In genomic region chr1:111139956-111140679, GRCh38 we compare ENCODE assay signal across 8 cellular contexts. TPM values are rescaled to one million over a fixed set of nuclear protein-coding genes. Genes with fewer than 3 reads are reported as not detected.
A peak's percentile ranks its signal among the peaks of the same experiment; 100 is the strongest.
DNase-seq lines count a peak whose midpoint lies in the region; ATAC-seq, FAIRE-seq and TF ChIP-seq lines count a peak whose summit lies in the region.

CEPT1 (plus strand) TSS chr1:111140223; CDS start chr1:111147715, 7,492 bp downstream.
DRAM2 (minus strand) TSS chr1:111140093; CDS start chr1:111131554, 8,539 bp downstream.

- H3K27me3 ChIP-seq in adipocyte (replicated peaks; ENCODE audit: control insufficient read depth, insufficient read depth, low read length), result no peaks in the 10 kb centered on the region
- no peaks in the 10 kb centered on the region for H3K27me3 ChIP-seq in heart left ventricle
- no peaks in the 10 kb centered on the region for H3K27me3 ChIP-seq in trophoblast cell (ENCODE audit: insufficient read depth, low read length)
- no peaks in the 10 kb centered on the region for H3K27me3 ChIP-seq in tibial nerve

- H2AFZ ChIP-seq in trophoblast cell (ENCODE audit: insufficient read depth, low read length, poor library complexity), result peak within 1 kb of the TSS; percentile 75

- H2BK12ac ChIP-seq in trophoblast cell (ENCODE audit: low read length), result no peak within 1 kb of the TSS

- H3K4ac ChIP-seq in trophoblast cell (ENCODE audit: low read depth, low read length), result peak within 1 kb of the TSS; percentile 87

- peak within 1 kb of the TSS; percentile 95 for H2BK120ac ChIP-seq in trophoblast cell (ENCODE audit: insufficient read depth, low read length, poor library complexity)

- peak in 1 of 12 donors; percentile 11 for TF ChIP-seq CTCF in heart left ventricle (IDR thresholded peaks at IDR 0.05)
- TF ChIP-seq CTCF in tibial nerve (IDR thresholded peaks at IDR 0.05), result no peak

- TF ChIP-seq EP300 in tibial nerve (IDR thresholded peaks at IDR 0.05), result peak in 1 of 2 donors; percentile 86

- peak within 1 kb of the TSS; percentile 96 for H3K18ac ChIP-seq in trophoblast cell (ENCODE audit: low read length)

- TF ChIP-seq POLR2A in GM12891 (IDR thresholded peaks at IDR 0.05; ENCODE audit: low read depth, low read length), result peak; percentile 82
- no peak for TF ChIP-seq POLR2A in heart left ventricle (IDR thresholded peaks at IDR 0.05)
- TF ChIP-seq POLR2A in tibial nerve (IDR thresholded peaks at IDR 0.05), result peak in 1 of 2 donors; percentile 63

- peak; percentile 78 for DNase-seq in GM12891 (ENCODE audit: insufficient read length, low spot score)
- DNase-seq in NCI-H1417 treated with DMSO at 0.1 percent for 48 hours (lab: John Stamatoyannopoulos, UW), result peak; percentile 55
- DNase-seq in T follicular helper cell (ENCODE audit: low read depth), result peak; percentile 89
- DNase-seq in adipocyte (ENCODE audit: low read depth), result peak; percentile 98
- DNase-seq in heart left ventricle, result peak; percentile 94 to 99 (median 98)
- peak; percentile 97 to 98 for DNase-seq in trophoblast cell
- DNase-seq in tibial nerve (ENCODE audit: low spot score in 2 of 2), result peak; percentile 91 to 99

- peak within 1 kb of the TSS; percentile 98 for H3K9ac ChIP-seq in adipocyte (ENCODE audit: low read length)
- H3K9ac ChIP-seq in trophoblast cell (ENCODE audit: low read length), result peak within 1 kb of the TSS; percentile 100

- H4K8ac ChIP-seq in trophoblast cell (ENCODE audit: low read depth, low read length), result peak within 1 kb of the TSS; percentile 92

- peak within 1 kb of the TSS; percentile 22 for H2AK5ac ChIP-seq in trophoblast cell (ENCODE audit: low read length)

- H3K4me2 ChIP-seq in trophoblast cell (ENCODE audit: low read length), result peak within 1 kb of the TSS; percentile 100

- H3K4me1 ChIP-seq in adipocyte (ENCODE audit: control insufficient read depth, insufficient read depth, low read length) (peaks cover 43% of the 10 kb centered on the region), heart left ventricle (peaks cover 0 to 56% (median 29%) of the 10 kb centered on the region in 12 donors), trophoblast cell (ENCODE audit: control insufficient read depth in 1 of 2, insufficient read depth in 2 of 2, low read length in 2 of 2) (peaks cover 0 to 1% of the 10 kb centered on the region in 2 experiments), tibial nerve (peaks cover 0 to 55% (median 15%) of the 10 kb centered on the region in 4 donors)

- peak within 1 kb of the TSS; percentile 86 for H3K23ac ChIP-seq in trophoblast cell (ENCODE audit: low read length)

- H3K27ac ChIP-seq in heart left ventricle, result peak within 1 kb of the TSS; percentile 87 to 97 (median 95)
- peak within 1 kb of the TSS; percentile 99 for H3K27ac ChIP-seq in trophoblast cell (ENCODE audit: low read depth, low read length)
- H3K27ac ChIP-seq in tibial nerve, result peak within 1 kb of the TSS; percentile 73 to 99 (median 94)

- H2BK5ac ChIP-seq in trophoblast cell (ENCODE audit: low read depth, low read length, poor library complexity), result peak within 1 kb of the TSS; percentile 99

- H3K79me1 ChIP-seq in trophoblast cell (ENCODE audit: low read length), result peaks cover 14% of the 10 kb centered on the region

- peak; percentile 99 for FAIRE-seq in GM12891 (lab: Jason Lieb, UNC)

- H3K36me3 ChIP-seq in adipocyte (ENCODE audit: control insufficient read depth, insufficient read depth, low read length, severe bottlenecking) (peaks cover 25% of the 10 kb centered on the region), heart left ventricle (peaks cover 0 to 29% (median 21%) of the 10 kb centered on the region in 9 donors), trophoblast cell (ENCODE audit: control insufficient read depth in 1 of 2, insufficient read depth in 2 of 2, low read length in 2 of 2) (peaks cover 6% of the 10 kb centered on the region in 2 experiments), tibial nerve (peaks cover 0 to 15% (median 0%) of the 10 kb centered on the region in 3 donors)

- no peaks in the 10 kb centered on the region for H3K9me3 ChIP-seq in adipocyte (ENCODE audit: control insufficient read depth, low read length)
- H3K9me3 ChIP-seq in heart left ventricle, result no peaks in the 10 kb centered on the region
- no peaks in the 10 kb centered on the region for H3K9me3 ChIP-seq in trophoblast cell (ENCODE audit: insufficient read depth, low read depth, low read length)
- no peaks in the 10 kb centered on the region for H3K9me3 ChIP-seq in tibial nerve

- H3K14ac ChIP-seq in trophoblast cell (ENCODE audit: low read length), result peak within 1 kb of the TSS; percentile 96

- H3K79me2 ChIP-seq in trophoblast cell (ENCODE audit: control insufficient read depth, insufficient read depth, low read length, poor library complexity), result peaks cover 15% of the 10 kb centered on the region

- H4K91ac ChIP-seq in trophoblast cell (ENCODE audit: low read depth, low read length), result peak within 1 kb of the TSS; percentile 89

- peak within 1 kb of the TSS; percentile 85 for H4K12ac ChIP-seq in trophoblast cell (ENCODE audit: low read depth, low read length)

- ATAC-seq in HG02798 (IDR thresholded peaks at IDR 0.05; ENCODE audit: poor library complexity, unreplicated experiment) (peak; percentile 79), heart left ventricle (peak; percentile 92 to 97 (median 97))

- 0 to 1% (median 0%) methylated on average over 26 to 68 of the region's 68 CpGs for WGBS in heart left ventricle, 4 donors
- WGBS in trophoblast cell (ENCODE audit: extremely low coverage, insufficient coverage, insufficient read length), result no CpG with 5 or more reads among the region's 68 CpGs
- WGBS in tibial nerve, 2 donors, result 0 to 1% methylated on average over 54 to 68 of the region's 68 CpGs

- intact Hi-C loops in heart left ventricle (cut with DNase I), result loop anchor here in 1 of 10 donors (5.0 kb wide), 1 partner anchor 307 kb away; the partner anchor contains the start of genes ATP5PB and WDR77

- H3K4me3 ChIP-seq in adipocyte (ENCODE audit: low read length), result peak within 1 kb of the TSS; percentile 99
- peak within 1 kb of the TSS; percentile 57 to 94 (median 86) for H3K4me3 ChIP-seq in heart left ventricle
- peak within 1 kb of the TSS; percentile 98 for H3K4me3 ChIP-seq in trophoblast cell (ENCODE audit: low read depth, low read length)
- peak within 1 kb of the TSS; percentile 68 to 100 (median 96) for H3K4me3 ChIP-seq in tibial nerve

TF ChIP-seq in GM12891, 5 proteins besides CTCF, POLR2A, EP300 and RAD21:
- no peak for TF ChIP-seq SPI1 (IDR thresholded peaks at IDR 0.05; ENCODE audit: low read depth, low read length)
- peak; percentile 80 for TF ChIP-seq POLR2AphosphoS5 (IDR thresholded peaks at IDR 0.05; ENCODE audit: low read depth, low read length)
- TF ChIP-seq POU2F2 (IDR thresholded peaks at IDR 0.05; ENCODE audit: low read depth, low read length), result 0 out of 2 replicates have a peak, but pooled peaks have one; percentile 27
- peak; percentile 89 for TF ChIP-seq TAF1 (IDR thresholded peaks at IDR 0.05; ENCODE audit: low read depth, low read length)
- no peak for TF ChIP-seq PAX5 (IDR thresholded peaks at IDR 0.05; ENCODE audit: insufficient read depth, low read length, severe bottlenecking)

RNA-seq across cellular contexts. Expression of gene CEPT1, which starts in this region (rescaled TPM):
- 37.1 TPM for polyA plus RNA-seq in GM12891 (2012; ENCODE audit: low read depth, missing spikeins)
- total RNA-seq in heart left ventricle, result 10 to 100 TPM in 6 of 9 donors, 1 to 10 TPM in 3; 7.4 to 26.9 (median 11.6) TPM
- polyA plus RNA-seq in heart left ventricle, result 10 to 100 TPM in 1 of 2 donors, 1 to 10 TPM in 1; 7.7 to 11.6 TPM
- 35.0 and 35.5 TPM in 2 replicates for polyA plus RNA-seq in trophoblast cell (2013)
- 10 to 100 TPM; 30.3 to 37.8 (median 32.8) TPM for total RNA-seq in tibial nerve

RNA-seq across cellular contexts. Expression of gene DRAM2, which starts in this region (rescaled TPM):
- 122 TPM for polyA plus RNA-seq in GM12891 (2012; ENCODE audit: low read depth, missing spikeins)
- total RNA-seq in heart left ventricle, result 10 to 100 TPM; 32.1 to 49.8 (median 36.6) TPM
- polyA plus RNA-seq in heart left ventricle, result 10 to 100 TPM; 27.1 to 37.7 TPM
- polyA plus RNA-seq in trophoblast cell (2013), result 77.9 and 79.0 TPM in 2 replicates
- 10 to 100 TPM; 30.3 to 64.3 (median 37.6) TPM for total RNA-seq in tibial nerve

Comparison
In these comparisons a context has a peak if more than half of its experiments do, and no peak if none do; other contexts are left out.
1. Peak in every context shown above with its lines: DNase-seq, ATAC-seq, H3K4me3 ChIP-seq and H3K27ac ChIP-seq.